In the genomic region with DNA sequence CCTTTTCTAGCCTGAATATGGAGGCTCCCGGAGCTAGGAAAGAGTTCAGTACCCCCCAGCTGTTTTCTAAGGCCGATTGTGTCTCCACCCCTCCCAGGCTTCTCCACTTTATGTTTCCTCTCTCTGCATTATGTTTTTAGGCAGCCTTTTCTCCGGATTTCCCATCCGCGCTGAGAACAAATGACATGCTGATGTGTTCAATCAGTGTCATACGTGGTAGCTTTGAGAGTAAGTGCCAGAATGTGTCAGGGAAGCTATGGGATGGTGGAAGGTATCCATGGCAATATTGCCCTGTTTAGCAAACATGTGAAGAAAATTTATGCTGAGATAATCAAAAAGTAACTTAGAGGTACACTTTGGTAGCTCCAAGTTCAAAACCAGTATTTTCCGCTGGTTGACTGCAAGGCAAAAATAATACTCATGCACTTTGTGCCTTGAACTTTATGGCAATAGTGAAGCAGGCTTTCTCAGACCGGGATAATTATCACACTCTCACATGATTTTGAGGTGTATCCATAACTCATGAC, we compare ENCODE assay signal across 3 cellular contexts.
TF ChIP-seq lines count a peak whose summit lies in the region.

No MANE protein-coding gene starts in this region.

TF ChIP-seq in A549, 52 proteins besides CTCF, POLR2A, EP300 and RAD21:
- TF ChIP-seq, protein P1, sequence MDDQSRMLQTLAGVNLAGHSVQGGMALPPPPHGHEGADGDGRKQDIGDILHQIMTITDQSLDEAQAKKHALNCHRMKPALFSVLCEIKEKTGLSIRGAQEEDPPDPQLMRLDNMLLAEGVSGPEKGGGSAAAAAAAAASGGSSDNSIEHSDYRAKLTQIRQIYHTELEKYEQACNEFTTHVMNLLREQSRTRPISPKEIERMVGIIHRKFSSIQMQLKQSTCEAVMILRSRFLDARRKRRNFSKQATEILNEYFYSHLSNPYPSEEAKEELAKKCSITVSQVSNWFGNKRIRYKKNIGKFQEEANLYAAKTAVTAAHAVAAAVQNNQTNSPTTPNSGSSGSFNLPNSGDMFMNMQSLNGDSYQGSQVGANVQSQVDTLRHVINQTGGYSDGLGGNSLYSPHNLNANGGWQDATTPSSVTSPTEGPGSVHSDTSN (IDR thresholded peaks at IDR 0.05), result no peak
- TF ChIP-seq PHF8 (IDR thresholded peaks at IDR 0.05; ENCODE audit: borderline replicate concordance, low read depth) (no peak), MAFK (IDR thresholded peaks at IDR 0.05; ENCODE audit: partially characterized antibody) (peak; percentile 91), CEBPB (IDR thresholded peaks at IDR 0.05) (no peak), HDAC2 (IDR thresholded peaks at IDR 0.05) (no peak), CHD4 (IDR thresholded peaks at IDR 0.05; ENCODE audit: borderline replicate concordance) (no peak), MAZ (IDR thresholded peaks at IDR 0.05; ENCODE audit: borderline replicate concordance, low read depth, low read length) (no peak)
- TF ChIP-seq, protein P2, sequence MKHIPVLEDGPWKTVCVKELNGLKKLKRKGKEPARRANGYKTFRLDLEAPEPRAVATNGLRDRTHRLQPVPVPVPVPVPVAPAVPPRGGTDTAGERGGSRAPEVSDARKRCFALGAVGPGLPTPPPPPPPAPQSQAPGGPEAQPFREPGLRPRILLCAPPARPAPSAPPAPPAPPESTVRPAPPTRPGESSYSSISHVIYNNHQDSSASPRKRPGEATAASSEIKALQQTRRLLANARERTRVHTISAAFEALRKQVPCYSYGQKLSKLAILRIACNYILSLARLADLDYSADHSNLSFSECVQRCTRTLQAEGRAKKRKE (CRISPR knock-in tag; IDR thresholded peaks at IDR 0.05; ENCODE audit: low read depth), result no peak

TF ChIP-seq in K562, 482 proteins besides CTCF, POLR2A, EP300 and RAD21:
- TF ChIP-seq MAFG (tag; conservative IDR thresholded peaks at IDR 0.05) (peak; percentile 64), EHMT2 (IDR thresholded peaks at IDR 0.05) (no peak), MAFK (IDR thresholded peaks at IDR 0.05; ENCODE audit: low read length) (peak; percentile 44; the same call in 1 of the 2 replicates), EGR1 (conservative IDR thresholded peaks at IDR 0.05) (no peak), POLR3A (IDR thresholded peaks at IDR 0.05; ENCODE audit: borderline replicate concordance, extremely low read depth, insufficient read depth, insufficient read length) (no peak), SREBF1 (IDR thresholded peaks at IDR 0.05; ENCODE audit: borderline replicate concordance, low read depth, low read length) (no peak), LARP7 (IDR thresholded peaks at IDR 0.05) (no peak), MECOM (CRISPR knock-in tag; IDR thresholded peaks at IDR 0.05) (no peak), C11orf30 (IDR thresholded peaks at IDR 0.05; ENCODE audit: low read depth) (peak; percentile 42; the same call in 1 of the 2 replicates), MAFF (IDR thresholded peaks at IDR 0.05; ENCODE audit: low read length) (peak; percentile 59), ZNF316 (IDR thresholded peaks at IDR 0.05) (peak; percentile 70)
- TF ChIP-seq, protein P3, sequence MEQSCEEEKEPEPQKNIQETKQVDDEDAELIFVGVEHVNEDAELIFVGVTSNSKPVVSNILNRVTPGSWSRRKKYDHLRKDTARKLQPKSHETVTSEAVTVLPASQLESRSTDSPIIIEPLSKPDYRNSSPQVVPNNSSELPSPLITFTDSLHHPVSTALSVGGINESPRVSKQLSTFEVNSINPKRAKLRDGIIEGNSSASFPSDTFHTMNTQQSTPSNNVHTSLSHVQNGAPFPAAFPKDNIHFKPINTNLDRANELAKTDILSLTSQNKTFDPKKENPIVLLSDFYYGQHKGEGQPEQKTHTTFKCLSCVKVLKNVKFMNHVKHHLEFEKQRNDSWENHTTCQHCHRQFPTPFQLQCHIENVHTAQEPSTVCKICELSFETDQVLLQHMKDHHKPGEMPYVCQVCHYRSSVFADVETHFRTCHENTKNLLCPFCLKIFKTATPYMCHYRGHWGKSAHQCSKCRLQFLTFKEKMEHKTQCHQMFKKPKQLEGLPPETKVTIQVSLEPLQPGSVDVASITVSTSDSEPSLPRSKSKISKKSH (CRISPR knock-in tag; IDR thresholded peaks at IDR 0.05), result no peak
- TF ChIP-seq, protein P4, sequence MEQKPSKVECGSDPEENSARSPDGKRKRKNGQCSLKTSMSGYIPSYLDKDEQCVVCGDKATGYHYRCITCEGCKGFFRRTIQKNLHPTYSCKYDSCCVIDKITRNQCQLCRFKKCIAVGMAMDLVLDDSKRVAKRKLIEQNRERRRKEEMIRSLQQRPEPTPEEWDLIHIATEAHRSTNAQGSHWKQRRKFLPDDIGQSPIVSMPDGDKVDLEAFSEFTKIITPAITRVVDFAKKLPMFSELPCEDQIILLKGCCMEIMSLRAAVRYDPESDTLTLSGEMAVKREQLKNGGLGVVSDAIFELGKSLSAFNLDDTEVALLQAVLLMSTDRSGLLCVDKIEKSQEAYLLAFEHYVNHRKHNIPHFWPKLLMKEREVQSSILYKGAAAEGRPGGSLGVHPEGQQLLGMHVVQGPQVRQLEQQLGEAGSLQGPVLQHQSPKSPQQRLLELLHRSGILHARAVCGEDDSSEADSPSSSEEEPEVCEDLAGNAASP (IDR thresholded peaks at IDR 0.05), result no peak

TF ChIP-seq in endothelial cell of umbilical vein, 7 proteins besides CTCF, POLR2A, EP300 and RAD21:
- TF ChIP-seq, protein P5, sequence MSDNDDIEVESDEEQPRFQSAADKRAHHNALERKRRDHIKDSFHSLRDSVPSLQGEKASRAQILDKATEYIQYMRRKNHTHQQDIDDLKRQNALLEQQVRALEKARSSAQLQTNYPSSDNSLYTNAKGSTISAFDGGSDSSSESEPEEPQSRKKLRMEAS (IDR thresholded peaks at IDR 0.05; ENCODE audit: insufficient read depth, insufficient read length), result no peak
- TF ChIP-seq JUN (IDR thresholded peaks at IDR 0.05; ENCODE audit: borderline replicate concordance, insufficient read depth, insufficient read length, low read depth) (no peak), FOS (IDR thresholded peaks at IDR 0.05; ENCODE audit: borderline replicate concordance, insufficient read depth, low read length) (no peak), POLR2AphosphoS5 (IDR thresholded peaks at IDR 0.05; ENCODE audit: insufficient read depth, low read depth, low read length) (no peak), EZH2 (IDR thresholded peaks at IDR 0.05; ENCODE audit: borderline replicate concordance, low read depth, low read length, severe bottlenecking) (no peak), MYC (IDR thresholded peaks at IDR 0.05; ENCODE audit: low read depth, low read length) (no peak), GATA2 (IDR thresholded peaks at IDR 0.05; ENCODE audit: insufficient read depth, insufficient read length, low read depth, low read length) (no peak)
TF ChIP-seq in endothelial cell of umbilical vein: peak in this region for 0.
